Comparison of ENCODE assay signal across 8 cellular contexts in genomic region chr6:41428402-41428994, GRCh38.
DNase-seq lines count a peak whose midpoint lies in the region; ATAC-seq and TF ChIP-seq lines count a peak whose summit lies in the region.

No MANE protein-coding gene starts in this region.

- H3K27ac ChIP-seq in GM23248 (no peak overlapping the region), OCI-LY3 (ENCODE audit: low read length) (no peak overlapping the region), heart right ventricle (peak overlapping the region in 9 of 10 donors; percentile 47 to 87 (median 82))

- WGBS in GM23248 (ENCODE audit: low coverage in 1 of 2, low lambda C conversion rate in 2 of 2, missing lambda C conversion rate in 2 of 2), 2 experiments: 2 to 3% methylated on average over 25 to 28 of the region's 28 CpGs
- WGBS in heart right ventricle, 2 donors: 4 to 5% methylated on average over 28 of the region's 28 CpGs

- in situ Hi-C loops in GM23248 (cut with MboI): no loop called here

- H3K4me2 ChIP-seq in GM23248 (ENCODE audit: unreplicated experiment) (peak overlapping the region; percentile 63), OCI-LY3 (ENCODE audit: low read length) (peak overlapping the region; percentile 93)

- intact Hi-C loops in heart right ventricle (cut with DNase I): loop anchor here in 2 of 10 donors (5.0 kb wide), 2 partner anchors 56 to 61 kb away; no protein-coding TSS in a partner anchor

- H2AFZ ChIP-seq in GM23248: peak overlapping the region; percentile 19; the same call in 1 of the 2 replicates
- H2AFZ ChIP-seq in OCI-LY3 (ENCODE audit: low read depth, low read length): peak overlapping the region; percentile 56; the same call in 1 of the 2 replicates

- H3K9me3 ChIP-seq in GM23248 (ENCODE audit: low read depth) (no peaks in the 10 kb centered on the region), OCI-LY3 (ENCODE audit: insufficient read depth, low read length) (no peaks in the 10 kb centered on the region), heart right ventricle (no peaks in the 10 kb centered on the region)

- H3K36me3 ChIP-seq in GM23248 (ENCODE audit: low read depth) (no peaks in the 10 kb centered on the region), OCI-LY3 (replicated peaks; ENCODE audit: low read depth, low read length) (no peaks in the 10 kb centered on the region), heart right ventricle (no peaks in the 10 kb centered on the region)

- DNase-seq in GM23248 (peak; percentile 42), heart right ventricle (peak; percentile 29 to 42), retinal pigment epithelial cell (ENCODE audit: low read depth) (no peak), NCI-H524 treated with DMSO at 0.1 percent for 48 hours (lab: John Stamatoyannopoulos, UW) (no peak), medulla oblongata (ENCODE audit: extremely low spot score) (no peak)

- H3K4me1 ChIP-seq in GM23248 (ENCODE audit: insufficient read depth) (peaks cover 24% of the 10 kb centered on the region), OCI-LY3 (ENCODE audit: low read length) (peaks cover 30% of the 10 kb centered on the region), heart right ventricle (peaks cover 3 to 45% (median 28%) of the 10 kb centered on the region in 9 donors)

- no peaks in the 10 kb centered on the region for H3K79me2 ChIP-seq in GM23248 (ENCODE audit: insufficient read depth)
- no peaks in the 10 kb centered on the region for H3K79me2 ChIP-seq in OCI-LY3 (ENCODE audit: low read length)

- peak in 4 of 8 donors; percentile 3 to 39 (median 10) for ATAC-seq in heart right ventricle
- no peak for ATAC-seq in HG02870 (IDR thresholded peaks at IDR 0.05; ENCODE audit: unreplicated experiment)
- no peak for ATAC-seq in HG02642 (IDR thresholded peaks at IDR 0.05; ENCODE audit: poor library complexity, unreplicated experiment)

- H3K27me3 ChIP-seq in GM23248 (replicated peaks; ENCODE audit: insufficient read depth) (peaks cover 23% of the 10 kb centered on the region), OCI-LY3 (ENCODE audit: low read depth, low read length) (peaks cover 31% of the 10 kb centered on the region), heart right ventricle (peaks cover 0 to 64% (median 5%) of the 10 kb centered on the region in 7 donors)

- no peaks in the 10 kb centered on the region for H3K9me2 ChIP-seq in GM23248 (ENCODE audit: insufficient read depth)

- H3K4me3 ChIP-seq in GM23248 (peak overlapping the region; percentile 53; the same call in 1 of the 2 replicates), OCI-LY3 (ENCODE audit: low read length) (peak overlapping the region; percentile 86), heart right ventricle (peak overlapping the region; percentile 33 to 69 (median 60)), retinal pigment epithelial cell (ENCODE audit: low read length) (peak overlapping the region; percentile 20)

- no peak overlapping the region for H3K9ac ChIP-seq in GM23248
- peak overlapping the region; percentile 82 for H3K9ac ChIP-seq in OCI-LY3 (ENCODE audit: low read length)

- H4K20me1 ChIP-seq in GM23248 (ENCODE audit: insufficient read depth): no peaks in the 10 kb centered on the region
- no peaks in the 10 kb centered on the region for H4K20me1 ChIP-seq in OCI-LY3 (ENCODE audit: insufficient read depth, low read length)

- TF ChIP-seq CTCF in OCI-LY3 (IDR thresholded peaks at IDR 0.05; ENCODE audit: low read depth, low read length) (no peak), heart right ventricle (IDR thresholded peaks at IDR 0.05) (no peak), retinal pigment epithelial cell (conservative IDR thresholded peaks at IDR 0.05; ENCODE audit: low read depth, low read length) (no peak)

- H3F3A ChIP-seq in GM23248 (ENCODE audit: insufficient read depth): 0 out of 2 replicates have a peak, but pooled peaks cover 4% of the 10 kb centered on the region

Comparison
In these comparisons a context has a peak if more than half of its experiments do, and no peak if none do; other contexts are left out.
1. DNase-seq: peak in GM23248 (single experiment) and heart right ventricle (2 of 2); none in retinal pigment epithelial cell (single experiment), NCI-H524 treated with DMSO at 0.1 percent for 48 hours (single experiment) and medulla oblongata (single experiment).
2. H3K27ac ChIP-seq: peak in heart right ventricle (9 of 10); none in GM23248 (single experiment) and OCI-LY3 (single experiment).
3. H3K4me3 ChIP-seq: peak in every context shown above with its lines; median percentile 86 in OCI-LY3; 60 in heart right ventricle; 53 in GM23248; 20 in retinal pigment epithelial cell.